ENCODE assay signal across 25 cellular contexts in the genomic region with DNA sequence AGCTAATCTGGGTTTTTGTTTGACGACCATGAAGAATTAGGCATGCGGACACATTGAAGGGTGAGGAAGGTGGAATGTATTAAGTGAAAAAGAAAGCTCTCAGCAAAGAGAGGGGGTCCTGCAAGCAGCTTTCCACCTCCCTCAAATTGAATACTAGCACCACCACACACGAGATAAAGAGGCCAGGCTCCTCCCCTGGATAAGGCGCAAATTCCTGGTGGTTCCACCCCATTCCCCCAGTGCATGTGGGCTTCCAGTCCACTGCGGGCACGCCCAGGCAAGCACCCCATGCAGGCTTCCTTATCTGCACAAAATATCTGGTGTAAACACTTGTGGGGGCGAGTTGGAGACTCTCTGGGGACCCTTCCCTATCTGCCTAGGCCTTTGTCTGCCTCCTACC.
"Had no signal": no experiment of that assay in that cellular context is flagged by ENCODE, and none has a peak within 500 bp of the region (broad histone marks: within the 10 kb centered on the region; RNA-seq: fewer than 3 reads in every experiment).

No MANE protein-coding gene starts in this region.

- H2AFZ ChIP-seq: parathyroid adenoma had no signal

- H3K36me3 Mint-ChIP-seq: naive thymus-derived CD8-positive, alpha-beta T cell; stimulated activated naive B cell treated with anti-CD40 and anti-IgM and Interleukin-4, amounts not matched to agents 10 μg/mL and 1 μg/mL and 100 μg/mL, for 72 hours had no signal

- H3K79me2 ChIP-seq: parathyroid adenoma had no signal

- H3K4me3 ChIP-seq: dorsolateral prefrontal cortex, gastroesophageal sphincter, heart right ventricle, left lung, right atrium auricular region, sigmoid colon, thoracic aorta, tibial nerve, upper lobe of right lung, uterus had no signal

- H3K9me3 Mint-ChIP-seq: stimulated activated naive B cell treated with anti-CD40 and anti-IgM and Interleukin-4, amounts not matched to agents 10 μg/mL and 1 μg/mL and 100 μg/mL, for 72 hours; stimulated activated naive CD8-positive, alpha-beta T cell treated with anti-CD3 and anti-CD28 coated beads, Interleukin-15, Interleukin-2, amounts not matched to agents 100 ng/mL and 50 ng/mL, for 24 hours had no signal

- DNase-seq: dorsolateral prefrontal cortex; effector CD4-positive, alpha-beta T cell; foreskin keratinocyte; glutamatergic neuron; heart right ventricle; hippocampal formation; left cardiac atrium; naive thymus-derived CD8-positive, alpha-beta T cell; sigmoid colon; stimulated activated CD4-positive, alpha-beta T cell treated with anti-CD3 and anti-CD28 coated beads, Interleukin-4, amount 100 ng/mL, for 4 hours; stimulated activated naive B cell treated with anti-CD40 and anti-IgM and Interleukin-4, amounts not matched to agents 10 μg/mL and 1 μg/mL and 100 μg/mL, for 72 hours; upper lobe of right lung; uterus had no signal

- H3K4me1 ChIP-seq: gastroesophageal sphincter, left lung, parathyroid adenoma, sigmoid colon, tibial nerve, upper lobe of right lung, uterus had no signal

- H3K27me3 ChIP-seq: dorsolateral prefrontal cortex, foreskin keratinocyte, gastroesophageal sphincter, heart right ventricle, left lung, right atrium auricular region, sigmoid colon, tibial nerve, upper lobe of right lung, uterus had no signal

- FAIRE-seq: colon, islet of Langerhans had no signal

- H3K27ac Mint-ChIP-seq: progenitor cell of endocrine pancreas; stimulated activated naive B cell treated with anti-CD40 and anti-IgM and Interleukin-4, amounts not matched to agents 10 μg/mL and 1 μg/mL and 100 μg/mL, for 72 hours; stimulated activated naive CD8-positive, alpha-beta T cell treated with anti-CD3 and anti-CD28 coated beads, Interleukin-15, Interleukin-2, amounts not matched to agents 100 ng/mL and 50 ng/mL, for 24 hours had no signal

- H3K4me3 Mint-ChIP-seq: naive thymus-derived CD8-positive, alpha-beta T cell; stimulated activated naive B cell treated with anti-CD40 and anti-IgM and Interleukin-4, amounts not matched to agents 10 μg/mL and 1 μg/mL and 100 μg/mL, for 72 hours; stimulated activated naive CD8-positive, alpha-beta T cell treated with anti-CD3 and anti-CD28 coated beads, Interleukin-15, Interleukin-2, amounts not matched to agents 100 ng/mL and 50 ng/mL, for 24 hours had no signal

- H3K4me1 Mint-ChIP-seq: naive thymus-derived CD8-positive, alpha-beta T cell; stimulated activated naive B cell treated with anti-CD40 and anti-IgM and Interleukin-4, amounts not matched to agents 10 μg/mL and 1 μg/mL and 100 μg/mL, for 72 hours had no signal

- ATAC-seq: esophagus mucosa; foreskin keratinocyte; gastroesophageal sphincter; heart right ventricle; left cardiac atrium; left lung; naive thymus-derived CD8-positive, alpha-beta T cell; stimulated activated naive B cell treated with anti-CD40 and anti-IgM and Interleukin-4, amounts not matched to agents 10 μg/mL and 1 μg/mL and 100 μg/mL, for 72 hours; upper lobe of right lung had no signal

- H3K27ac ChIP-seq: dorsolateral prefrontal cortex, epithelial cell of prostate, foreskin keratinocyte, gastroesophageal sphincter, heart right ventricle, left lung, parathyroid adenoma, right atrium auricular region, sigmoid colon, thoracic aorta, tibial nerve, upper lobe of right lung, uterus had no signal

- H3K9ac ChIP-seq: parathyroid adenoma had no signal

- H3K36me3 ChIP-seq: gastroesophageal sphincter, heart right ventricle, left lung, right atrium auricular region, sigmoid colon, thoracic aorta, tibial nerve, upper lobe of right lung, uterus had no signal

- H3K27me3 Mint-ChIP-seq: naive thymus-derived CD8-positive, alpha-beta T cell; progenitor cell of endocrine pancreas; stimulated activated naive B cell treated with anti-CD40 and anti-IgM and Interleukin-4, amounts not matched to agents 10 μg/mL and 1 μg/mL and 100 μg/mL, for 72 hours; stimulated activated naive CD8-positive, alpha-beta T cell treated with anti-CD3 and anti-CD28 coated beads, Interleukin-15, Interleukin-2, amounts not matched to agents 100 ng/mL and 50 ng/mL, for 24 hours had no signal

- H3K9me3 ChIP-seq: gastroesophageal sphincter, right atrium auricular region, sigmoid colon, thoracic aorta, tibial nerve, upper lobe of right lung, uterus had no signal
